ENCODE assay signal across 8 cellular contexts in genomic region chr1:58162952-58163550, GRCh38.
A peak's percentile ranks its signal among the peaks of the same experiment; 100 is the strongest.
DNase-seq lines count a peak whose midpoint lies in the region; ATAC-seq and TF ChIP-seq lines count a peak whose summit lies in the region.

No MANE protein-coding gene starts in this region.

- peak; percentile 23 to 64 (median 51) for TF ChIP-seq CTCF in ascending aorta (IDR thresholded peaks at IDR 0.05)

- intact Hi-C loops in ascending aorta (cut with DNase I) = loop anchor here (10.0 kb wide), 1 partner anchor 1328 kb away; no protein-coding TSS in a partner anchor

- ATAC-seq in HG02884 (IDR thresholded peaks at IDR 0.05; ENCODE audit: unreplicated experiment) (no peak), GM21786 (IDR thresholded peaks at IDR 0.05; ENCODE audit: unreplicated experiment) (no peak)

- H3K4me3 ChIP-seq in H7 (ENCODE audit: insufficient read depth, low read depth, low read length) = no peak overlapping the region
- no peak overlapping the region for H3K4me3 ChIP-seq in ascending aorta
- H3K4me3 ChIP-seq in skeletal muscle cell (ENCODE audit: low read depth, low read length) = no peak overlapping the region

- no peaks in the 10 kb centered on the region for H3K27me3 ChIP-seq in H7 (ENCODE audit: control insufficient read depth, insufficient read depth, low read length)
- H3K27me3 ChIP-seq in ascending aorta = no peaks in the 10 kb centered on the region

- DNase-seq in Caki2 (ENCODE audit: low read depth) (peak; percentile 35), H7 (peak; percentile 16), NCI-H226 (peak; percentile 51), ascending aorta (ENCODE audit: low spot score in 2 of 2) (no peak), hippocampal formation (lab: John Stamatoyannopoulos, UW) (peak; percentile 20 to 60), skeletal muscle cell (ENCODE audit: low read depth) (peak; percentile 11)

- H3K27ac ChIP-seq in ascending aorta = no peak overlapping the region

- H3K9me3 ChIP-seq in ascending aorta = no peaks in the 10 kb centered on the region

- in situ Hi-C loops in Caki2 (cut with HindIII; ENCODE audit: low pct_unique_long_range_greater_than_20kb, low sequenced_read_pairs) = no loop called here

- H3K36me3 ChIP-seq in H7 (replicated peaks; ENCODE audit: control insufficient read depth, insufficient read depth, low read length) (no peaks in the 10 kb centered on the region), ascending aorta (no peaks in the 10 kb centered on the region)

- H3K4me1 ChIP-seq in ascending aorta = no peaks in the 10 kb centered on the region

Comparison
In these comparisons a context has a peak if more than half of its experiments do, and no peak if none do; other contexts are left out.
1. DNase-seq: peak in Caki2 (single experiment), H7 (single experiment), NCI-H226 (single experiment), hippocampal formation (2 of 2) and skeletal muscle cell (single experiment); none in ascending aorta (0 of 2).